ENCODE assay signal across 8 cellular contexts in genomic region chr7:100053201-100053600, GRCh38. TPM values are rescaled to one million over a fixed set of nuclear protein-coding genes. Genes with fewer than 3 reads are reported as not detected.
A peak's percentile ranks its signal among the peaks of the same experiment; 100 is the strongest.
DNase-seq lines count a peak whose midpoint lies in the region; ATAC-seq and TF ChIP-seq lines count a peak whose summit lies in the region.

No MANE protein-coding gene starts in this region.

- H3K27ac ChIP-seq in BLaER1, result no peak overlapping the region
- no peak overlapping the region for H3K27ac ChIP-seq in gastroesophageal sphincter

- no peak for TF ChIP-seq POLR2A in gastroesophageal sphincter (IDR thresholded peaks at IDR 0.05)

- H3K4me1 ChIP-seq in BLaER1, result peaks cover 24% of the 10 kb centered on the region
- peaks cover 0 to 49% (median 5%) of the 10 kb centered on the region in 3 donors for H3K4me1 ChIP-seq in gastroesophageal sphincter

- no peak for TF ChIP-seq CTCF in GM13976 (IDR thresholded peaks at IDR 0.05; ENCODE audit: borderline replicate concordance, control extremely low read depth, extremely low read depth, insufficient read depth, missing control alignments)
- TF ChIP-seq CTCF in WI38 (IDR thresholded peaks at IDR 0.05; ENCODE audit: low read depth, low read length), result 0 out of 2 replicates have a peak, but pooled peaks have one; percentile 16
- peak in 3 of 4 experiments; percentile 17 to 37 (median 36) for TF ChIP-seq CTCF in gastroesophageal sphincter (IDR thresholded peaks at IDR 0.05)

- H3K27me3 ChIP-seq in BLaER1 (no peaks in the 10 kb centered on the region), gastroesophageal sphincter (no peaks in the 10 kb centered on the region)

- 44 to 100% methylated on average over 1 to 3 of the region's 3 CpGs for WGBS in gastroesophageal sphincter (ENCODE audit: low coverage in 1 of 2), 2 donors

- H3K36me3 ChIP-seq in BLaER1 (peaks cover 17% of the 10 kb centered on the region), gastroesophageal sphincter (peaks cover 0 to 35% of the 10 kb centered on the region in 2 donors)

- H3K9ac ChIP-seq in BLaER1, result no peak overlapping the region

- peaks cover 5% of the 10 kb centered on the region; the same call in 1 of the 2 replicates for H4K20me1 ChIP-seq in BLaER1

- ATAC-seq in gastroesophageal sphincter (no peak), HG02642 (IDR thresholded peaks at IDR 0.05; ENCODE audit: poor library complexity, unreplicated experiment) (no peak), GM21360 (IDR thresholded peaks at IDR 0.05; ENCODE audit: unreplicated experiment) (no peak)

- in situ Hi-C loops in GM13976 (cut with MboI; ENCODE audit: low sequenced_read_pairs, unreplicated experiment), result no loop called here

- H3K9me3 ChIP-seq in BLaER1 (no peaks in the 10 kb centered on the region), gastroesophageal sphincter (no peaks in the 10 kb centered on the region)

- no peak overlapping the region for H3K4me3 ChIP-seq in BLaER1
- H3K4me3 ChIP-seq in WI38 (ENCODE audit: low read depth, low read length), result no peak overlapping the region
- no peak overlapping the region for H3K4me3 ChIP-seq in gastroesophageal sphincter
- no peak overlapping the region for H3K4me3 ChIP-seq in skeletal muscle cell (ENCODE audit: low read depth, low read length)

- DNase-seq in GM13976 (ENCODE audit: low spot score), result peak; percentile 62
- DNase-seq in NCI-H2171 treated with DMSO at 0.1 percent for 48 hours (lab: John Stamatoyannopoulos, UW), result peak; percentile 96
- DNase-seq in skeletal muscle cell (ENCODE audit: low read depth), result peak; percentile 33

- H3K4me2 ChIP-seq in BLaER1, result peak overlapping the region; percentile 52

- TF ChIP-seq EP300 in gastroesophageal sphincter (IDR thresholded peaks at IDR 0.05), result no peak

RNA-seq across cellular contexts. Expression of gene ZSCAN21, which starts 3.6 kb away (rescaled TPM):
- total RNA-seq in gastroesophageal sphincter, result 10 to 100 TPM; 14.0 to 21.9 (median 20.9) TPM

RNA-seq across cellular contexts. Expression of gene ZNF3, which starts 28.3 kb away (rescaled TPM):
- 10 to 100 TPM; 18.9 to 30.2 (median 20.6) TPM for total RNA-seq in gastroesophageal sphincter

RNA-seq across cellular contexts. Expression of gene COPS6, which starts 35.6 kb away (rescaled TPM):
- total RNA-seq in gastroesophageal sphincter, result 10 to 100 TPM; 40.7 to 83.6 (median 62.9) TPM

RNA-seq across cellular contexts. Expression of gene ZKSCAN1, which starts 37.8 kb away (rescaled TPM):
- total RNA-seq in gastroesophageal sphincter, result 10 to 100 TPM; 31.6 to 35.5 (median 31.7) TPM

RNA-seq across cellular contexts. Expression of gene MCM7, which starts 48.0 kb away (rescaled TPM):
- 10 to 100 TPM; 30.7 to 52.0 (median 45.1) TPM for total RNA-seq in gastroesophageal sphincter

Comparison
In these comparisons a context has a peak if more than half of its experiments do, and no peak if none do; other contexts are left out.
1. DNase-seq: peak in every context shown above with its lines; median percentile 96 in NCI-H2171 treated with DMSO at 0.1 percent for 48 hours; 62 in GM13976; 33 in skeletal muscle cell.